Comparison of ENCODE assay signal across 28 cellular contexts in the genomic region with DNA sequence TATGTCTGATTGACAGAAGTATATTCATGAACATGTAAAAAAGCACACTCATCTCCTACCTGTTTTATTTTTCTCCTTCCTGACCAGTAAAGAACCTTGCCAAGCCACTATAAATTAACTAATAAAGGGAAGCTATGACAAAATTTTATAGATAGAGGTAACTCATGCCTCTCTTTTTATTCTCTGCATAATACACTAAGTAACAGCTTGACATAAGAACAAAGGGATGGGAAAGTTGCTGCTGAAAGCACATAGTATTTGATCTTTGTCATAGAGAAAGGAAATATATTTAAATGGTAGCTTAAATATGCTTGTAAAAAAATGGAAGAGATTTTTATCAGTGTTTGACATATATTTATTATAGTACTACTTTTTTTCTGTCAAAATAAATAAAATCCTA.
"Had no signal": no experiment of that assay in that cellular context is flagged by ENCODE, and none has a peak within 500 bp of the region (broad histone marks: within the 10 kb centered on the region; RNA-seq: fewer than 3 reads in every experiment).

No MANE protein-coding gene starts in this region.

- H3K36me3 ChIP-seq: stomach, suprapubic skin, thoracic aorta, thyroid gland, tibial artery, tibial nerve, transverse colon, upper lobe of left lung, upper lobe of right lung, uterus, vagina had no signal

- H3K36me3 Mint-ChIP-seq: stimulated activated effector memory CD8-positive, alpha-beta T cell treated with anti-CD3 and anti-CD28 coated beads, Interleukin-12 subunit alpha, Interleukin-12 subunit beta, amount 100 ng/mL, for 72 hours; stimulated activated memory B cell treated with anti-CD40 and anti-IgM and Interleukin-4, amounts not matched to agents 10 μg/mL and 1 μg/mL and 100 μg/mL, for 72 hours; stimulated activated naive B cell treated with anti-CD40 and anti-IgM and Interleukin-4, amounts not matched to agents 10 μg/mL and 1 μg/mL and 100 μg/mL, for 72 hours; type B pancreatic cell had no signal

- ATAC-seq: stimulated activated effector memory CD8-positive, alpha-beta T cell treated with anti-CD3 and anti-CD28 coated beads, Interleukin-12 subunit alpha, Interleukin-12 subunit beta, amount 100 ng/mL, for 72 hours; stimulated activated memory B cell treated with anti-CD40 and anti-IgM and Interleukin-4, amounts not matched to agents 10 μg/mL and 1 μg/mL and 100 μg/mL, for 72 hours; stimulated activated naive B cell treated with anti-CD40 and anti-IgM and Interleukin-4, amounts not matched to agents 10 μg/mL and 1 μg/mL and 100 μg/mL, for 72 hours; stimulated activated naive CD8-positive, alpha-beta T cell treated with anti-CD3 and anti-CD28 coated beads, Interleukin-15, amount 100 ng/mL, for 72 hours; stimulated activated naive CD8-positive, alpha-beta T cell treated with anti-CD3 and anti-CD28 coated beads, Interleukin-15, Interleukin-2, amounts not matched to agents 100 U/mL and 50 U/mL, for 24 hours; upper lobe of right lung had no signal

- H3K4me3 ChIP-seq: stomach, suprapubic skin, testis, thoracic aorta, thyroid gland, tibial artery, tibial nerve, transverse colon, upper lobe of left lung, upper lobe of right lung, uterus, vagina had no signal

- H3K27ac Mint-ChIP-seq: stimulated activated effector memory CD8-positive, alpha-beta T cell treated with anti-CD3 and anti-CD28 coated beads, Interleukin-12 subunit alpha, Interleukin-12 subunit beta, amount 100 ng/mL, for 72 hours; stimulated activated memory B cell treated with anti-CD40 and anti-IgM and Interleukin-4, amounts not matched to agents 10 μg/mL and 1 μg/mL and 100 μg/mL, for 72 hours; stimulated activated naive B cell treated with anti-CD40 and anti-IgM and Interleukin-4, amounts not matched to agents 10 μg/mL and 1 μg/mL and 100 μg/mL, for 72 hours; stimulated activated naive CD8-positive, alpha-beta T cell treated with anti-CD3 and anti-CD28 coated beads, Interleukin-15, amount 100 ng/mL, for 72 hours; stimulated activated naive CD8-positive, alpha-beta T cell treated with anti-CD3 and anti-CD28 coated beads, Interleukin-15, Interleukin-2, amounts not matched to agents 100 ng/mL and 50 ng/mL, for 24 hours; type B pancreatic cell had no signal

- H3K9me3 Mint-ChIP-seq: stimulated activated memory B cell treated with anti-CD40 and anti-IgM and Interleukin-4, amounts not matched to agents 10 μg/mL and 1 μg/mL and 100 μg/mL, for 72 hours; stimulated activated naive CD8-positive, alpha-beta T cell treated with anti-CD3 and anti-CD28 coated beads, Interleukin-15, Interleukin-2, amounts not matched to agents 100 ng/mL and 50 ng/mL, for 24 hours; type B pancreatic cell had no signal

- H3K27me3 ChIP-seq: stomach, suprapubic skin, testis, thyroid gland, tibial artery, tibial nerve, transverse colon, upper lobe of left lung, upper lobe of right lung, uterus, vagina had no signal

- DNase-seq: stimulated activated CD4-positive, alpha-beta T cell treated with anti-CD3 and anti-CD28 coated beads, Interleukin-2, amount 100 ng/mL, for 48 hours; stimulated activated CD4-positive, alpha-beta T cell treated with anti-CD3 and anti-CD28 coated beads, Interleukin-4, amount 100 ng/mL, for 1 hour; stimulated activated CD4-positive, alpha-beta T cell treated with anti-CD3 and anti-CD28 coated beads, Interleukin-4, amount 100 ng/mL, for 24 hours; stimulated activated CD4-positive, alpha-beta T cell treated with anti-CD3 and anti-CD28 coated beads, Interleukin-4, amount 100 ng/mL, for 4 hours; stimulated activated CD8-positive, alpha-beta memory T cell treated with anti-CD3 and anti-CD28 coated beads, Interleukin-4, amount 100 ng/mL, for 48 hours; stimulated activated naive B cell treated with anti-CD40 and anti-IgM and Interleukin-4, amounts not matched to agents 10 μg/mL and 1 μg/mL and 100 μg/mL, for 72 hours; stimulated activated naive CD4-positive, alpha-beta T cell; stimulated activated naive CD4-positive, alpha-beta T cell treated with Interleukin-2 at 50 U/mL for 16 hours; stimulated activated naive CD8-positive, alpha-beta T cell treated with anti-CD3 and anti-CD28 coated beads, Interleukin-15, amount 100 ng/mL, for 72 hours; stimulated activated naive CD8-positive, alpha-beta T cell treated with anti-CD3 and anti-CD28 coated beads, Interleukin-15, Interleukin-2, amounts not matched to agents 100 U/mL and 50 U/mL, for 24 hours; stomach; substantia nigra; testis; thyroid gland; tibial artery; transverse colon; trophoblast cell; upper lobe of left lung; upper lobe of right lung; uterus had no signal

- H3K9me3 ChIP-seq: stomach, suprapubic skin, testis, thoracic aorta, thyroid gland, tibial artery, transverse colon, upper lobe of left lung, upper lobe of right lung, uterus, vagina had no signal

- H3K27ac ChIP-seq: stomach, suprapubic skin, testis, thoracic aorta, thyroid gland, tibial artery, tibial nerve, transverse colon, upper lobe of left lung, upper lobe of right lung, uterus, vagina had no signal

- H3K4me1 ChIP-seq: stomach, suprapubic skin, testis, thyroid gland, tibial artery, tibial nerve, transverse colon, upper lobe of left lung, upper lobe of right lung, uterus, vagina had no signal
